Comparison of ENCODE assay signal across 8 cellular contexts in the genomic region with DNA sequence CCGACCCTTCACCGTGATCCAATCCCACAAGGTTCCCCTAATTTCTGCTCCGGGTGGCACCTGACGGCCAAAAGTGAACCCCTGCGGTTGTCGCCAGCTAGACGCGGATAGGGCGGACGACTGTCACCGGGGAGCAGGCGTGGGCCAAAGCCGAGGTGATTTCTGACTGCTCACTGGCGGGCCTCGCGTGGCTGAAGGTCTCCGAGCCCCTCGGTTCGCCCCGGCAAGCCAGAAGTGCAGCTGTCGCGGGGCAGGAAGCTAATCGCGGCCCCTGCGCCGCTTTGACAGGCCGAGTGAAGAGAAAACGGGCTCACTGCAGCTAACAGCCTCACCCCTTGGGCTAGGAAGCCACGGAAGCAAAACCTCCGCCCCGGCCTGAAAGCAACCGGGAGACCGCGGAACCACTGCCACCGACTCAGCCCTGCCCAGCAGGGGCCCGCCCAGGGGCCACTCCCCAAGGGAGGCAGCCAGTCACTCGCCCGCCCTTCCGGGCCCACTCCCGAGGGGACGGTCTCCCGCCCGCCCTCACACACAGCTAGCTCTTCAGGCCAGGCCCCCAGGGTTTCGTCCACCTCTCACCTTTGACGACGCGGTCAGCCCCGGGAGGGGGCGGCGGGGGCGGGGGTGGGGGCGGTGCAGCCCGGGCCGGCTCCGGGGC. TPM values are rescaled to one million over a fixed set of nuclear protein-coding genes. Genes with fewer than 3 reads are reported as not detected.
DNase-seq lines count a peak whose midpoint lies in the region; ATAC-seq and TF ChIP-seq lines count a peak whose summit lies in the region.

No MANE protein-coding gene starts in this region.

- H3K27ac ChIP-seq in cingulate gyrus (ENCODE audit: low read depth, low read length) (peak overlapping the region; percentile 92), left lung (peak overlapping the region; percentile 96 to 100)

- H3K4me3 ChIP-seq in left lung = peak overlapping the region; percentile 81 to 85

- ATAC-seq in GM18870 (IDR thresholded peaks at IDR 0.05; ENCODE audit: unreplicated experiment) = peak; percentile 69
- peak; percentile 75 for ATAC-seq in HG03103 (IDR thresholded peaks at IDR 0.05; ENCODE audit: low read depth, unreplicated experiment)
- peak; percentile 96 for ATAC-seq in left lung

- no peaks in the 10 kb centered on the region for H3K9me3 ChIP-seq in left lung

- peak; percentile 92 for DNase-seq in AG08396 (ENCODE audit: low spot score)
- DNase-seq in NCI-H510A (lab: John Stamatoyannopoulos, UW) = peak; percentile 90
- DNase-seq in activated CD4-positive, alpha-beta T cell treated with anti-CD3 and anti-CD28 coated beads for 4 hours = peak; percentile 75 to 84
- DNase-seq in left lung = peak; percentile 96 to 99
- peak; percentile 77 to 82 for DNase-seq in stimulated activated CD4-positive, alpha-beta T cell treated with anti-CD3 and anti-CD28 coated beads, Interleukin-2, amount 100 ng/mL, for 48 hours

- TF ChIP-seq CTCF in left lung (IDR thresholded peaks at IDR 0.05) = no peak

- no peaks in the 10 kb centered on the region for H3K27me3 ChIP-seq in left lung

- intact Hi-C loops in left lung (cut with DNase I) = no loop called here

- H3K36me3 ChIP-seq in left lung = peaks cover 0 to 18% of the 10 kb centered on the region in 2 donors

- peaks cover 8 to 53% of the 10 kb centered on the region in 2 donors for H3K4me1 ChIP-seq in left lung

RNA-seq across cellular contexts. Expression of gene PPP3CB, which starts 0.5 kb away (rescaled TPM):
- 10 to 100 TPM; 32.3 to 39.7 TPM for total RNA-seq in left lung

Comparison
In these comparisons a context has a peak if more than half of its experiments do, and no peak if none do; other contexts are left out.
1. Peak in every context shown above with its lines: DNase-seq, ATAC-seq, H3K4me3 ChIP-seq and H3K27ac ChIP-seq.